In genomic region chr3:17442332-17443049, GRCh38 we compare ENCODE assay signal across 1 cellular context.
TF ChIP-seq lines count a peak whose summit lies in the region.

No MANE protein-coding gene starts in this region.

TF ChIP-seq in K562, 482 proteins besides CTCF, POLR2A, EP300 and RAD21 (continued from another document and continues in another):
- no peak for TF ChIP-seq THRA (IDR thresholded peaks at IDR 0.05)
- TF ChIP-seq BACH1 (tag; IDR thresholded peaks at IDR 0.05), result no peak
- TF ChIP-seq, protein P1, sequence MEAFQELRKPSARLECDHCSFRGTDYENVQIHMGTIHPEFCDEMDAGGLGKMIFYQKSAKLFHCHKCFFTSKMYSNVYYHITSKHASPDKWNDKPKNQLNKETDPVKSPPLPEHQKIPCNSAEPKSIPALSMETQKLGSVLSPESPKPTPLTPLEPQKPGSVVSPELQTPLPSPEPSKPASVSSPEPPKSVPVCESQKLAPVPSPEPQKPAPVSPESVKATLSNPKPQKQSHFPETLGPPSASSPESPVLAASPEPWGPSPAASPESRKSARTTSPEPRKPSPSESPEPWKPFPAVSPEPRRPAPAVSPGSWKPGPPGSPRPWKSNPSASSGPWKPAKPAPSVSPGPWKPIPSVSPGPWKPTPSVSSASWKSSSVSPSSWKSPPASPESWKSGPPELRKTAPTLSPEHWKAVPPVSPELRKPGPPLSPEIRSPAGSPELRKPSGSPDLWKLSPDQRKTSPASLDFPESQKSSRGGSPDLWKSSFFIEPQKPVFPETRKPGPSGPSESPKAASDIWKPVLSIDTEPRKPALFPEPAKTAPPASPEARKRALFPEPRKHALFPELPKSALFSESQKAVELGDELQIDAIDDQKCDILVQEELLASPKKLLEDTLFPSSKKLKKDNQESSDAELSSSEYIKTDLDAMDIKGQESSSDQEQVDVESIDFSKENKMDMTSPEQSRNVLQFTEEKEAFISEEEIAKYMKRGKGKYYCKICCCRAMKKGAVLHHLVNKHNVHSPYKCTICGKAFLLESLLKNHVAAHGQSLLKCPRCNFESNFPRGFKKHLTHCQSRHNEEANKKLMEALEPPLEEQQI (IDR thresholded peaks at IDR 0.05), result peak; percentile 85; the same call in 1 of the 2 replicates
- no peak for TF ChIP-seq HNRNPL (IDR thresholded peaks at IDR 0.05; ENCODE audit: low read depth, low read length)
- peak; percentile 89 for TF ChIP-seq LARP7 (IDR thresholded peaks at IDR 0.05)
- 0 out of 2 replicates have a peak, but pooled peaks have one; percentile 14 for TF ChIP-seq JUND (IDR thresholded peaks at IDR 0.05; ENCODE audit: borderline replicate concordance, low read depth, low read length)
- TF ChIP-seq JUND (tag; IDR thresholded peaks at IDR 0.05; ENCODE audit: borderline replicate concordance, low read depth, low read length), result peak; percentile 45; the same call in 2 of the 3 replicates
- TF ChIP-seq BRF1 (IDR thresholded peaks at IDR 0.05; ENCODE audit: borderline replicate concordance, extremely low read depth, insufficient read length), result no peak
- no peak for TF ChIP-seq FOXP1 (CRISPR knock-in tag; IDR thresholded peaks at IDR 0.05)
- TF ChIP-seq EP400 (IDR thresholded peaks at IDR 0.05), result no peak
- TF ChIP-seq KDM1A (IDR thresholded peaks at IDR 0.05), result peak in 1 of 2 experiments; percentile 29; a peak in 1 of 4 replicates
- no peak; the same call in 1 of the 2 replicates for TF ChIP-seq NFIC (IDR thresholded peaks at IDR 0.05)
- TF ChIP-seq IRF1 (CRISPR knock-in tag; IDR thresholded peaks at IDR 0.05; ENCODE audit: borderline replicate concordance), result no peak
- TF ChIP-seq, protein P2, sequence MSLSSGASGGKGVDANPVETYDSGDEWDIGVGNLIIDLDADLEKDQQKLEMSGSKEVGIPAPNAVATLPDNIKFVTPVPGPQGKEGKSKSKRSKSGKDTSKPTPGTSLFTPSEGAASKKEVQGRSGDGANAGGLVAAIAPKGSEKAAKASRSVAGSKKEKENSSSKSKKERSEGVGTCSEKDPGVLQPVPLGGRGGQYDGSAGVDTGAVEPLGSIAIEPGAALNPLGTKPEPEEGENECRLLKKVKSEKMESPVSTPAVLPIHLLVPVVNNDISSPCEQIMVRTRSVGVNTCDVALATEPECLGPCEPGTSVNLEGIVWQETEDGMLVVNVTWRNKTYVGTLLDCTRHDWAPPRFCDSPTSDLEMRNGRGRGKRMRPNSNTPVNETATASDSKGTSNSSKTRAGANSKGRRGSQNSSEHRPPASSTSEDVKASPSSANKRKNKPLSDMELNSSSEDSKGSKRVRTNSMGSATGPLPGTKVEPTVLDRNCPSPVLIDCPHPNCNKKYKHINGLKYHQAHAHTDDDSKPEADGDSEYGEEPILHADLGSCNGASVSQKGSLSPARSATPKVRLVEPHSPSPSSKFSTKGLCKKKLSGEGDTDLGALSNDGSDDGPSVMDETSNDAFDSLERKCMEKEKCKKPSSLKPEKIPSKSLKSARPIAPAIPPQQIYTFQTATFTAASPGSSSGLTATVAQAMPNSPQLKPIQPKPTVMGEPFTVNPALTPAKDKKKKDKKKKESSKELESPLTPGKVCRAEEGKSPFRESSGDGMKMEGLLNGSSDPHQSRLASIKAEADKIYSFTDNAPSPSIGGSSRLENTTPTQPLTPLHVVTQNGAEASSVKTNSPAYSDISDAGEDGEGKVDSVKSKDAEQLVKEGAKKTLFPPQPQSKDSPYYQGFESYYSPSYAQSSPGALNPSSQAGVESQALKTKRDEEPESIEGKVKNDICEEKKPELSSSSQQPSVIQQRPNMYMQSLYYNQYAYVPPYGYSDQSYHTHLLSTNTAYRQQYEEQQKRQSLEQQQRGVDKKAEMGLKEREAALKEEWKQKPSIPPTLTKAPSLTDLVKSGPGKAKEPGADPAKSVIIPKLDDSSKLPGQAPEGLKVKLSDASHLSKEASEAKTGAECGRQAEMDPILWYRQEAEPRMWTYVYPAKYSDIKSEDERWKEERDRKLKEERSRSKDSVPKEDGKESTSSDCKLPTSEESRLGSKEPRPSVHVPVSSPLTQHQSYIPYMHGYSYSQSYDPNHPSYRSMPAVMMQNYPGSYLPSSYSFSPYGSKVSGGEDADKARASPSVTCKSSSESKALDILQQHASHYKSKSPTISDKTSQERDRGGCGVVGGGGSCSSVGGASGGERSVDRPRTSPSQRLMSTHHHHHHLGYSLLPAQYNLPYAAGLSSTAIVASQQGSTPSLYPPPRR (CRISPR knock-in tag; IDR thresholded peaks at IDR 0.05; ENCODE audit: borderline replicate concordance), result no peak
- no peak for TF ChIP-seq HSF4 (CRISPR knock-in tag; IDR thresholded peaks at IDR 0.05; ENCODE audit: borderline replicate concordance)
- TF ChIP-seq MYC (IDR thresholded peaks at IDR 0.05; ENCODE audit: low read depth, low read length), result no peak
- no peak for TF ChIP-seq MYC (CRISPR knock-in tag; IDR thresholded peaks at IDR 0.05; ENCODE audit: borderline replicate concordance, low read depth)
- TF ChIP-seq MAFF (IDR thresholded peaks at IDR 0.05; ENCODE audit: low read length), result peak; percentile 34; the same call in 1 of the 2 replicates
- TF ChIP-seq MBD2 (IDR thresholded peaks at IDR 0.05; ENCODE audit: borderline replicate concordance, low read depth), result no peak
- TF ChIP-seq, protein P3, sequence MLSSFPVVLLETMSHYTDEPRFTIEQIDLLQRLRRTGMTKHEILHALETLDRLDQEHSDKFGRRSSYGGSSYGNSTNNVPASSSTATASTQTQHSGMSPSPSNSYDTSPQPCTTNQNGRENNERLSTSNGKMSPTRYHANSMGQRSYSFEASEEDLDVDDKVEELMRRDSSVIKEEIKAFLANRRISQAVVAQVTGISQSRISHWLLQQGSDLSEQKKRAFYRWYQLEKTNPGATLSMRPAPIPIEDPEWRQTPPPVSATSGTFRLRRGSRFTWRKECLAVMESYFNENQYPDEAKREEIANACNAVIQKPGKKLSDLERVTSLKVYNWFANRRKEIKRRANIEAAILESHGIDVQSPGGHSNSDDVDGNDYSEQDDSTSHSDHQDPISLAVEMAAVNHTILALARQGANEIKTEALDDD (IDR thresholded peaks at IDR 0.05), result no peak
- no peak for TF ChIP-seq ZNF561 (CRISPR knock-in tag; conservative IDR thresholded peaks at IDR 0.05)
- TF ChIP-seq ZNF696 (CRISPR knock-in tag; conservative IDR thresholded peaks at IDR 0.05), result no peak
- TF ChIP-seq HDGF (IDR thresholded peaks at IDR 0.05), result peak; percentile 88
- TF ChIP-seq TCF15 (CRISPR knock-in tag; IDR thresholded peaks at IDR 0.05), result no peak
- no peak for TF ChIP-seq HEY1 (CRISPR knock-in tag; IDR thresholded peaks at IDR 0.05; ENCODE audit: borderline replicate concordance)
- peak; percentile 90; the same call in 1 of the 2 replicates for TF ChIP-seq DNMT1 (IDR thresholded peaks at IDR 0.05)
- no peak for TF ChIP-seq RBM34 (IDR thresholded peaks at IDR 0.05; ENCODE audit: borderline replicate concordance, insufficient read depth, low read length)
- no peak for TF ChIP-seq ZKSCAN3 (CRISPR knock-in tag; IDR thresholded peaks at IDR 0.05)
- TF ChIP-seq TAL1 (IDR thresholded peaks at IDR 0.05), result no peak
- TF ChIP-seq, protein P4, sequence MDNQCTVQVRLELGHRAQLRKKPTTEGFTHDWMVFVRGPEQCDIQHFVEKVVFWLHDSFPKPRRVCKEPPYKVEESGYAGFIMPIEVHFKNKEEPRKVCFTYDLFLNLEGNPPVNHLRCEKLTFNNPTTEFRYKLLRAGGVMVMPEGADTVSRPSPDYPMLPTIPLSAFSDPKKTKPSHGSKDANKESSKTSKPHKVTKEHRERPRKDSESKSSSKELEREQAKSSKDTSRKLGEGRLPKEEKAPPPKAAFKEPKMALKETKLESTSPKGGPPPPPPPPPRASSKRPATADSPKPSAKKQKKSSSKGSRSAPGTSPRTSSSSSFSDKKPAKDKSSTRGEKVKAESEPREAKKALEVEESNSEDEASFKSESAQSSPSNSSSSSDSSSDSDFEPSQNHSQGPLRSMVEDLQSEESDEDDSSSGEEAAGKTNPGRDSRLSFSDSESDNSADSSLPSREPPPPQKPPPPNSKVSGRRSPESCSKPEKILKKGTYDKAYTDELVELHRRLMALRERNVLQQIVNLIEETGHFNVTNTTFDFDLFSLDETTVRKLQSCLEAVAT (IDR thresholded peaks at IDR 0.05), result peak; percentile 85 to 86
- TF ChIP-seq HOXB6 (CRISPR knock-in tag; IDR thresholded peaks at IDR 0.05; ENCODE audit: borderline replicate concordance), result no peak
- TF ChIP-seq, protein P5, sequence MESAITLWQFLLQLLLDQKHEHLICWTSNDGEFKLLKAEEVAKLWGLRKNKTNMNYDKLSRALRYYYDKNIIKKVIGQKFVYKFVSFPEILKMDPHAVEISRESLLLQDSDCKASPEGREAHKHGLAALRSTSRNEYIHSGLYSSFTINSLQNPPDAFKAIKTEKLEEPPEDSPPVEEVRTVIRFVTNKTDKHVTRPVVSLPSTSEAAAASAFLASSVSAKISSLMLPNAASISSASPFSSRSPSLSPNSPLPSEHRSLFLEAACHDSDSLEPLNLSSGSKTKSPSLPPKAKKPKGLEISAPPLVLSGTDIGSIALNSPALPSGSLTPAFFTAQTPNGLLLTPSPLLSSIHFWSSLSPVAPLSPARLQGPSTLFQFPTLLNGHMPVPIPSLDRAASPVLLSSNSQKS (CRISPR knock-in tag; IDR thresholded peaks at IDR 0.05), result no peak
- no peak for TF ChIP-seq CREB3L1 (IDR thresholded peaks at IDR 0.05; ENCODE audit: borderline replicate concordance, low read depth)
- TF ChIP-seq CBX1 (IDR thresholded peaks at IDR 0.05; ENCODE audit: low read depth), result no peak
- no peak for TF ChIP-seq ATF1 (CRISPR knock-in tag; IDR thresholded peaks at IDR 0.05)
- TF ChIP-seq ATF1 (tag; IDR thresholded peaks at IDR 0.05), result no peak; the same call in 1 of the 2 replicates
- no peak for TF ChIP-seq ZNF175 (CRISPR knock-in tag; IDR thresholded peaks at IDR 0.05; ENCODE audit: low read depth)
- no peak for TF ChIP-seq ZBTB49 (CRISPR knock-in tag; IDR thresholded peaks at IDR 0.05; ENCODE audit: borderline replicate concordance)
- TF ChIP-seq, protein P6, sequence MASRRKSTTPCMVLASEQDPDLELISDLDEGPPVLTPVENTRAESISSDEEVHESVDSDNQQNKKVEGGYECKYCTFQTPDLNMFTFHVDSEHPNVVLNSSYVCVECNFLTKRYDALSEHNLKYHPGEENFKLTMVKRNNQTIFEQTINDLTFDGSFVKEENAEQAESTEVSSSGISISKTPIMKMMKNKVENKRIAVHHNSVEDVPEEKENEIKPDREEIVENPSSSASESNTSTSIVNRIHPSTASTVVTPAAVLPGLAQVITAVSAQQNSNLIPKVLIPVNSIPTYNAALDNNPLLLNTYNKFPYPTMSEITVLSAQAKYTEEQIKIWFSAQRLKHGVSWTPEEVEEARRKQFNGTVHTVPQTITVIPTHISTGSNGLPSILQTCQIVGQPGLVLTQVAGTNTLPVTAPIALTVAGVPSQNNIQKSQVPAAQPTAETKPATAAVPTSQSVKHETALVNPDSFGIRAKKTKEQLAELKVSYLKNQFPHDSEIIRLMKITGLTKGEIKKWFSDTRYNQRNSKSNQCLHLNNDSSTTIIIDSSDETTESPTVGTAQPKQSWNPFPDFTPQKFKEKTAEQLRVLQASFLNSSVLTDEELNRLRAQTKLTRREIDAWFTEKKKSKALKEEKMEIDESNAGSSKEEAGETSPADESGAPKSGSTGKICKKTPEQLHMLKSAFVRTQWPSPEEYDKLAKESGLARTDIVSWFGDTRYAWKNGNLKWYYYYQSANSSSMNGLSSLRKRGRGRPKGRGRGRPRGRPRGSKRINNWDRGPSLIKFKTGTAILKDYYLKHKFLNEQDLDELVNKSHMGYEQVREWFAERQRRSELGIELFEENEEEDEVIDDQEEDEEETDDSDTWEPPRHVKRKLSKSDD (conservative IDR thresholded peaks at IDR 0.05; ENCODE audit: low read length), result no peak
- no peak for TF ChIP-seq ZKSCAN8 (CRISPR knock-in tag; IDR thresholded peaks at IDR 0.05)
- no peak for TF ChIP-seq CREB1 (IDR thresholded peaks at IDR 0.05)
- peak; percentile 56; the same call in 1 of the 2 replicates for TF ChIP-seq CREB1 (CRISPR knock-in tag; IDR thresholded peaks at IDR 0.05)
- no peak for TF ChIP-seq TCF7 (IDR thresholded peaks at IDR 0.05; ENCODE audit: borderline replicate concordance)
